ENCODE assay signal across 8 cellular contexts in the genomic region with DNA sequence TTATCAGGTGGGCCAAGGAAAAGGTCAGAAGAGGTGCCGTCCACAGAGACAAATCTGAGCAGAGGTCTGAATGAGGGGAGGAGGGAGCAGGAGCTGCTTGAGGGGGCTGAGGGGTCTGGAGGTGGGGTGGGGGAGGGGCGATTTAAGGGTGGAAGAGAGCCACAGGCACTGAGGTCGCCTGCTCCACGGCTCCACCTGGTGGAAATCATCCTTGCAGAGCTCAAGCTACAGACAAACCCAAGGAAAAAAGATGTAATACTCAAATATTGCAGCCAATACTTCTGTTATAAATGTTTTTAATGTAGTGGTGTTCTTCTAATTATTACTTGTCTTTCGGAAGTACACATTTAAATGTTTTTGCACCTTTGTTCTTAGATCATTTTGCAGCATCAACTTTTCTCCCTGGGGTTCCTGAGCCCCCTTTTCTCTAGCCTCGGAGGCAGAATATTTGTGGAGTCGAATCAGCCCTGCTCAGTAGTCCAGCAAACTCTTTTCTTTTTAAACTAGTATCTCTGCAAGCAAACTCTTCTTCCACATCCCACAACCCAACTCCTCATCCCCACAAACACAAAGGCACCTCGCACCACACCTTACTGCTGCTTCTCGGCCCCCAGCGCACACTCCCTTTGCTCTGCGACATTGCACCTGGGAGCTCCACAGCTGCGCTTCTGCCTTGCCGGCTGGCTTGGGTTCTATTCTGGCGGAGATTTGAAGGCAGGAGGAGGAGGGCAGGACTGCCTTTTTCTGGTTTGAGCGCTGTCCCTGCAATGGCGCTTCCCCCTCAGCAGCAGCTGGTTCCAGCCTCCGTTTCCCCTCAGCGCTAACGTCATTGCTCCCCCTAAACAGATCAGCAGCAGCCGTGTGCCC. TPM values are rescaled to one million over a fixed set of nuclear protein-coding genes. Genes with fewer than 3 reads are reported as not detected.
DNase-seq lines count a peak whose midpoint lies in the region; ATAC-seq, FAIRE-seq and TF ChIP-seq lines count a peak whose summit lies in the region.

No MANE protein-coding gene starts in this region.

- TF ChIP-seq EP300 in HepG2 (IDR thresholded peaks at IDR 0.05; ENCODE audit: low read depth in 2 of 2, low read length in 2 of 2) (no peak), HepG2 (CRISPR knock-in tag; IDR thresholded peaks at IDR 0.05; ENCODE audit: borderline replicate concordance) (no peak)

- no peaks in the 10 kb centered on the region for H3K9me3 ChIP-seq in cardiac muscle cell (ENCODE audit: low read depth)
- H3K9me3 ChIP-seq in right atrium auricular region: no peaks in the 10 kb centered on the region
- H3K9me3 ChIP-seq in HepG2 (ENCODE audit: low read length): no peaks in the 10 kb centered on the region

- POLR2A ChIA-PET in activated CD8-positive, alpha-beta T cell treated with anti-CD3 and anti-CD28 coated beads for 36 hours (lab: Charles Lee): no interaction called here
- POLR2A ChIA-PET in HepG2 (lab: Yijun Ruan, JAX): no interaction called here

- no peak for TF ChIP-seq RAD21 in HepG2 (CRISPR knock-in tag; IDR thresholded peaks at IDR 0.05)

- no TSS peak for BruUV-seq in HepG2 (replicated peaks; lab: Mats Ljungman, UMichigan)

- no peaks in the 10 kb centered on the region for H3K36me3 Mint-ChIP-seq in activated CD8-positive, alpha-beta T cell treated with anti-CD3 and anti-CD28 coated beads for 36 hours (ENCODE audit: low read depth)

- no peak for TF ChIP-seq POLR2A in HepG2 (IDR thresholded peaks at IDR 0.05; ENCODE audit: insufficient read depth in 1 of 2, low read depth in 2 of 2, low read length in 2 of 2)

- H3K27me3 ChIP-seq in cardiac muscle cell: no peaks in the 10 kb centered on the region
- H3K27me3 ChIP-seq in right atrium auricular region: no peaks in the 10 kb centered on the region
- peaks cover 0 to 15% of the 10 kb centered on the region in 2 experiments; a peak in 1 of 5 replicates for H3K27me3 ChIP-seq in HepG2 (ENCODE audit: control insufficient read depth in 1 of 2, insufficient read depth in 2 of 2, low read length in 2 of 2)

- CTCF ChIA-PET in activated CD8-positive, alpha-beta T cell treated with anti-CD3 and anti-CD28 coated beads for 36 hours (lab: Charles Lee): interaction anchor here (0.8 to 2.1 kb wide), 4 partner anchors 13 to 80 kb away, joined by 3 to 7 read pairs (median 4); a partner anchor contains a TSS
- CTCF ChIA-PET in HepG2 (lab: Yijun Ruan, JAX; ENCODE audit: low intra/inter-chr PET ratio, low total read pairs): interaction anchor here (1.4 kb wide), 1 partner anchor 1482 kb away, joined by 3 read pairs; no protein-coding TSS in a partner anchor

- 48% methylated on average over 20 of the region's 20 CpGs for WGBS in HepG2 (ENCODE audit: low lambda C conversion rate)

- H3K9me3 Mint-ChIP-seq in activated CD8-positive, alpha-beta T cell treated with anti-CD3 and anti-CD28 coated beads for 36 hours: no peaks in the 10 kb centered on the region

- FAIRE-seq in HepG2 (lab: Jason Lieb, UNC): peak; percentile 54

- no peak overlapping the region for H3K4me2 ChIP-seq in HepG2 (ENCODE audit: low read depth, low read length)

- no peak for ATAC-seq in activated CD8-positive, alpha-beta T cell treated with anti-CD3 and anti-CD28 coated beads for 36 hours
- ATAC-seq in HepG2 (peak; percentile 83), HG03108 (IDR thresholded peaks at IDR 0.05; ENCODE audit: unreplicated experiment) (no peak), HG02970 (IDR thresholded peaks at IDR 0.05; ENCODE audit: low FRiP score, unreplicated experiment) (no peak)

- no peaks in the 10 kb centered on the region for H3K36me3 ChIP-seq in cardiac muscle cell
- H3K36me3 ChIP-seq in right atrium auricular region: no peaks in the 10 kb centered on the region
- no peaks in the 10 kb centered on the region for H3K36me3 ChIP-seq in HepG2 (replicated peaks in 1 of 2; ENCODE audit: control insufficient read depth in 1 of 2, insufficient read depth in 2 of 2, low read length in 2 of 2)

- no peaks in the 10 kb centered on the region for H3K4me1 Mint-ChIP-seq in activated CD8-positive, alpha-beta T cell treated with anti-CD3 and anti-CD28 coated beads for 36 hours (ENCODE audit: low read depth)

- DNase-seq in cardiac muscle cell (ENCODE audit: low read depth in 1 of 2, low spot score in 1 of 2): peak; percentile 43 to 75
- DNase-seq in right atrium auricular region (ENCODE audit: low spot score): no peak
- peak; percentile 26 to 54 for DNase-seq in Kasumi-1 (lab: John Stamatoyannopoulos, UW)
- peak; percentile 55 for DNase-seq in activated CD8-positive, alpha-beta T cell treated with anti-CD3 and anti-CD28 coated beads for 36 hours
- DNase-seq in HepG2 (ENCODE audit: low spot score): peak; percentile 44
- no peak for DNase-seq in posterior vena cava (ENCODE audit: low spot score)

- H4K20me1 ChIP-seq in HepG2 (ENCODE audit: insufficient read depth, low read length): no peaks in the 10 kb centered on the region

- H3K4me3 Mint-ChIP-seq in activated CD8-positive, alpha-beta T cell treated with anti-CD3 and anti-CD28 coated beads for 36 hours: no peak overlapping the region

- TF ChIP-seq CTCF in cardiac muscle cell (IDR thresholded peaks at IDR 0.05; ENCODE audit: low read depth, low read length): peak; percentile 41
- peak in 1 of 2 donors; percentile 40 for TF ChIP-seq CTCF in right atrium auricular region (IDR thresholded peaks at IDR 0.05)
- peak; percentile 36 for TF ChIP-seq CTCF in activated CD8-positive, alpha-beta T cell treated with anti-CD3 and anti-CD28 coated beads for 36 hours (IDR thresholded peaks at IDR 0.05)
- peak; percentile 61 for TF ChIP-seq CTCF in HepG2 (CRISPR knock-in tag; IDR thresholded peaks at IDR 0.05)

- H3K27ac ChIP-seq in cardiac muscle cell (no peak overlapping the region), right atrium auricular region (no peak overlapping the region), HepG2 (ENCODE audit: extremely low read length, insufficient read depth, low read length) (no peak overlapping the region)

- in situ Hi-C loops in HepG2 (cut with HindIII; ENCODE audit: extremely low pct_ligation_motif_present, low pct_unique_long_range_greater_than_20kb): no loop called here

- H3K4me3 ChIP-seq in cardiac muscle cell (no peak overlapping the region), right atrium auricular region (no peak overlapping the region), HepG2 (replicated peaks in 1 of 3; ENCODE audit: insufficient read depth in 1 of 3, low read depth in 2 of 3, low read length in 3 of 3) (no peak overlapping the region)

- H2AFZ ChIP-seq in HepG2 (ENCODE audit: low read length): no peak overlapping the region

- H3K9ac ChIP-seq in HepG2 (ENCODE audit: insufficient read depth, low read depth, low read length): no peak overlapping the region

- H3K79me2 ChIP-seq in HepG2 (ENCODE audit: insufficient read depth, low read length): no peaks in the 10 kb centered on the region

- peaks cover 17% of the 10 kb centered on the region for H3K27me3 Mint-ChIP-seq in activated CD8-positive, alpha-beta T cell treated with anti-CD3 and anti-CD28 coated beads for 36 hours

- intact Hi-C loops in activated CD8-positive, alpha-beta T cell treated with anti-CD3 and anti-CD28 coated beads for 36 hours (cut with micrococcal nuclease): no loop called here
- intact Hi-C loops in HepG2 (cut with micrococcal nuclease; ENCODE audit: unreplicated experiment) (no loop called here), posterior vena cava (cut with DNase I) (no loop called here)

- no peak overlapping the region for H3K27ac Mint-ChIP-seq in activated CD8-positive, alpha-beta T cell treated with anti-CD3 and anti-CD28 coated beads for 36 hours

- no peaks in the 10 kb centered on the region for H3K4me1 ChIP-seq in cardiac muscle cell (ENCODE audit: low read depth)
- no peaks in the 10 kb centered on the region for H3K4me1 ChIP-seq in right atrium auricular region
- H3K4me1 ChIP-seq in HepG2 (ENCODE audit: insufficient read depth, low read length): no peaks in the 10 kb centered on the region

RNA-seq across cellular contexts. Expression of a gene that starts 51.0 kb away (rescaled TPM):
- not detected in 2 replicates for total RNA-seq in cardiac muscle cell
- polyA plus RNA-seq in cardiac muscle cell: 0.17 and 0.26 TPM in 2 replicates
- under 1 TPM in 1 of 2 donors, not detected in 1; 0.12 TPM for total RNA-seq in right atrium auricular region
- total RNA-seq in activated CD8-positive, alpha-beta T cell treated with anti-CD3 and anti-CD28 coated beads for 36 hours: not detected
- not detected in 2 replicates for total RNA-seq in HepG2 (2016; rRNA removed; fragmentation: Illumina TruSeq; extraction: Trizol)
- not detected in 2 replicates for total RNA-seq in HepG2 (2016; cell fraction: cytosol; rRNA removed; fragmentation: Illumina TruSeq; extraction: Trizol; ENCODE audit: low read depth)
- not detected in 2 replicates for total RNA-seq in HepG2 (2016; cell fraction: insoluble cytoplasmic fraction; rRNA removed; fragmentation: Illumina TruSeq; extraction: Trizol)
- total RNA-seq in HepG2 (2016; cell fraction: membrane; rRNA removed; fragmentation: Illumina TruSeq; extraction: Trizol): not detected in 2 replicates
- not detected in 2 replicates for total RNA-seq in HepG2 (2016; cell fraction: nucleus; rRNA removed; fragmentation: Illumina TruSeq; extraction: Trizol)
- not detected in 2 replicates for polyA plus RNA-seq in HepG2 (2011; rRNA removed)
- polyA plus RNA-seq in HepG2 (2011; cell fraction: cytosol; rRNA removed): 0.04 and 0.09 TPM in 2 replicates
- not detected in 2 replicates for polyA plus RNA-seq in HepG2 (2011; cell fraction: nucleus; rRNA removed)
- polyA plus RNA-seq in HepG2 (2012): not detected in 2 replicates
- not detected in 2 replicates for polyA plus RNA-seq in HepG2 (2016; cell fraction: cytosol; fragmentation: Illumina TruSeq; extraction: Trizol; ENCODE audit: low read depth)
- not detected in 2 replicates for polyA plus RNA-seq in HepG2 (2016; cell fraction: insoluble cytoplasmic fraction; fragmentation: Illumina TruSeq; extraction: Trizol; ENCODE audit: low read depth)
- polyA plus RNA-seq in HepG2 (2016; cell fraction: membrane; fragmentation: Illumina TruSeq; extraction: Trizol; ENCODE audit: low read depth): not detected in 2 replicates
- polyA plus RNA-seq in HepG2 (2016; cell fraction: nucleus; fragmentation: Illumina TruSeq; extraction: Trizol; ENCODE audit: insufficient read depth, low read depth): not detected in 2 replicates
- polyA minus RNA-seq in HepG2 (2011; rRNA and poly(A)+ RNA removed; ENCODE audit: low replicate concordance): 48.3 TPM in 1 of 2 replicates, not detected in the other
- 0.99 and 2.1 TPM in 2 replicates for polyA minus RNA-seq in HepG2 (2011; cell fraction: cytosol; rRNA and poly(A)+ RNA removed)
- 0.25 and 1.2 TPM in 2 replicates for polyA minus RNA-seq in HepG2 (2011; cell fraction: nucleus; rRNA and poly(A)+ RNA removed)
- total RNA-seq in posterior vena cava: under 1 TPM in 1 of 2 donors, not detected in 1; 0.52 TPM

RNA-seq across cellular contexts. Expression of a gene that starts 55.3 kb away (rescaled TPM):
- total RNA-seq in cardiac muscle cell (21.4 and 26.2 TPM in 2 replicates), right atrium auricular region (10 to 100 TPM in 1 of 2 donors, 1 to 10 TPM in 1; 3.3 to 13.5 TPM), HepG2 (2016; rRNA removed; fragmentation: Illumina TruSeq; extraction: Trizol) (25.1 and 31.9 TPM in 2 replicates), posterior vena cava (1 to 10 TPM; 1.9 to 2.6 TPM)
- polyA plus RNA-seq in cardiac muscle cell (23.8 and 27.3 TPM in 2 replicates), HepG2 (2011; rRNA removed) (9.7 and 11.8 TPM in 2 replicates)
- total RNA-seq in activated CD8-positive, alpha-beta T cell treated with anti-CD3 and anti-CD28 coated beads for 36 hours: 1 to 10 TPM; 2.3 to 2.7 TPM
- total RNA-seq in HepG2 (2016; cell fraction: cytosol; rRNA removed; fragmentation: Illumina TruSeq; extraction: Trizol; ENCODE audit: low read depth): 3.4 and 3.6 TPM in 2 replicates
- total RNA-seq in HepG2 (2016; cell fraction: insoluble cytoplasmic fraction; rRNA removed; fragmentation: Illumina TruSeq; extraction: Trizol): 27.9 and 31.1 TPM in 2 replicates
- 14.4 and 15.6 TPM in 2 replicates for total RNA-seq in HepG2 (2016; cell fraction: membrane; rRNA removed; fragmentation: Illumina TruSeq; extraction: Trizol)
- total RNA-seq in HepG2 (2016; cell fraction: nucleus; rRNA removed; fragmentation: Illumina TruSeq; extraction: Trizol): 41.4 and 42.7 TPM in 2 replicates
- 7.1 and 9.4 TPM in 2 replicates for polyA plus RNA-seq in HepG2 (2011; cell fraction: cytosol; rRNA removed)
- polyA plus RNA-seq in HepG2 (2011; cell fraction: nucleus; rRNA removed): 4.6 and 5.1 TPM in 2 replicates
- polyA plus RNA-seq in HepG2 (2012): 13.4 and 15.6 TPM in 2 replicates
- 1.1 and 1.4 TPM in 2 replicates for polyA plus RNA-seq in HepG2 (2016; cell fraction: cytosol; fragmentation: Illumina TruSeq; extraction: Trizol; ENCODE audit: low read depth)
- polyA plus RNA-seq in HepG2 (2016; cell fraction: insoluble cytoplasmic fraction; fragmentation: Illumina TruSeq; extraction: Trizol; ENCODE audit: low read depth): 14.2 and 17.2 TPM in 2 replicates
- polyA plus RNA-seq in HepG2 (2016; cell fraction: membrane; fragmentation: Illumina TruSeq; extraction: Trizol; ENCODE audit: low read depth): 5.6 and 6.3 TPM in 2 replicates
- 22.6 and 25.7 TPM in 2 replicates for polyA plus RNA-seq in HepG2 (2016; cell fraction: nucleus; fragmentation: Illumina TruSeq; extraction: Trizol; ENCODE audit: insufficient read depth, low read depth)
- polyA minus RNA-seq in HepG2 (2011; rRNA and poly(A)+ RNA removed; ENCODE audit: low replicate concordance): 10.4 and 10.7 TPM in 2 replicates
- polyA minus RNA-seq in HepG2 (2011; cell fraction: cytosol; rRNA and poly(A)+ RNA removed): 12.4 and 12.9 TPM in 2 replicates
- 21.4 and 26.1 TPM in 2 replicates for polyA minus RNA-seq in HepG2 (2011; cell fraction: nucleus; rRNA and poly(A)+ RNA removed)

Comparison
In these comparisons a context has a peak if more than half of its experiments do, and no peak if none do; other contexts are left out.
1. DNase-seq: peak in cardiac muscle cell (2 of 2), Kasumi-1 (2 of 2), activated CD8-positive, alpha-beta T cell treated with anti-CD3 and anti-CD28 coated beads for 36 hours (single experiment) and HepG2 (single experiment); none in right atrium auricular region (single experiment) and posterior vena cava (single experiment).